Comparison of ENCODE assay signal across 1 cellular context in genomic region chr17:40443196-40443987, GRCh38.
A peak's percentile ranks its signal among the peaks of the same experiment; 100 is the strongest.
TF ChIP-seq lines count a peak whose summit lies in the region.

IGFBP4 (plus strand) TSS chr17:40443450; CDS start chr17:40443736, 286 bp downstream.

TF ChIP-seq in HepG2, 621 proteins besides CTCF, POLR2A, EP300 and RAD21 (continued from another document and continues in another):
- no peak for TF ChIP-seq RERE (CRISPR knock-in tag; IDR thresholded peaks at IDR 0.05; ENCODE audit: low read depth)
- TF ChIP-seq CSRNP2 (CRISPR knock-in tag; conservative IDR thresholded peaks at IDR 0.05; ENCODE audit: low read depth) = peak; percentile 95
- peak; percentile 80; the same call in 1 of the 2 replicates for TF ChIP-seq ZNF329 (CRISPR knock-in tag; IDR thresholded peaks at IDR 0.05; ENCODE audit: low read depth)
- no peak for TF ChIP-seq IKZF1 (IDR thresholded peaks at IDR 0.05)
- TF ChIP-seq TCF7L2 (IDR thresholded peaks at IDR 0.05; ENCODE audit: low read depth, low read length) = no peak
- no peak for TF ChIP-seq ZNF770 (CRISPR knock-in tag; IDR thresholded peaks at IDR 0.05)
- peak; percentile 68; the same call in 1 of the 2 replicates for TF ChIP-seq ESRRA (CRISPR knock-in tag; IDR thresholded peaks at IDR 0.05; ENCODE audit: low read depth)
- TF ChIP-seq ZBTB10 (CRISPR knock-in tag; IDR thresholded peaks at IDR 0.05; ENCODE audit: borderline replicate concordance) = no peak; the same call in 1 of the 2 replicates
- TF ChIP-seq NR2F6 (IDR thresholded peaks at IDR 0.05) = no peak
- peak; percentile 45; the same call in 1 of the 2 replicates for TF ChIP-seq NR2F6 (CRISPR knock-in tag; IDR thresholded peaks at IDR 0.05)
- peak; percentile 54; the same call in 1 of the 2 replicates for TF ChIP-seq KMT2B (CRISPR knock-in tag; IDR thresholded peaks at IDR 0.05)
- TF ChIP-seq NR1H2 (CRISPR knock-in tag; IDR thresholded peaks at IDR 0.05; ENCODE audit: borderline replicate concordance, low read depth) = no peak
- TF ChIP-seq NR2C2 (CRISPR knock-in tag; IDR thresholded peaks at IDR 0.05; ENCODE audit: borderline replicate concordance) = 0 out of 2 replicates have a peak, but pooled peaks have one; percentile 33
- no peak for TF ChIP-seq ZNF446 (CRISPR knock-in tag; IDR thresholded peaks at IDR 0.05)
- no peak for TF ChIP-seq HOXA7 (CRISPR knock-in tag; IDR thresholded peaks at IDR 0.05)
- peak; percentile 68 for TF ChIP-seq ZBTB14 (CRISPR knock-in tag; IDR thresholded peaks at IDR 0.05)
- TF ChIP-seq FOXO4 (CRISPR knock-in tag; conservative IDR thresholded peaks at IDR 0.05) = no peak
- TF ChIP-seq KDM2A (CRISPR knock-in tag; IDR thresholded peaks at IDR 0.05; ENCODE audit: borderline replicate concordance, low read depth) = peak; percentile 68; the same call in 1 of the 2 replicates
- no peak for TF ChIP-seq GLI4 (CRISPR knock-in tag; IDR thresholded peaks at IDR 0.05; ENCODE audit: borderline replicate concordance)
- TF ChIP-seq ZNF530 (CRISPR knock-in tag; IDR thresholded peaks at IDR 0.05; ENCODE audit: low read depth) = no peak
- TF ChIP-seq ZNF660 (CRISPR knock-in tag; IDR thresholded peaks at IDR 0.05; ENCODE audit: borderline replicate concordance, low read depth) = no peak
- TF ChIP-seq ZBTB42 (CRISPR knock-in tag; IDR thresholded peaks at IDR 0.05) = no peak
- no peak for TF ChIP-seq RBAK (CRISPR knock-in tag; IDR thresholded peaks at IDR 0.05)
- TF ChIP-seq ZNF24 (IDR thresholded peaks at IDR 0.05) = no peak
- peak; percentile 79; the same call in 1 of the 2 replicates for TF ChIP-seq ZNF891 (CRISPR knock-in tag; IDR thresholded peaks at IDR 0.05)
- 0 out of 2 replicates have a peak, but pooled peaks have one; percentile 72 for TF ChIP-seq ZNF251 (CRISPR knock-in tag; IDR thresholded peaks at IDR 0.05)
- TF ChIP-seq HDAC6 (IDR thresholded peaks at IDR 0.05; ENCODE audit: low read depth, low read length) = no peak
- peak; percentile 52 for TF ChIP-seq MED1 (CRISPR knock-in tag; IDR thresholded peaks at IDR 0.05)
- TF ChIP-seq NFIB (CRISPR knock-in tag; IDR thresholded peaks at IDR 0.05; ENCODE audit: borderline replicate concordance) = no peak
- peak; percentile 75 for TF ChIP-seq RXRA (CRISPR knock-in tag; IDR thresholded peaks at IDR 0.05)
- peak; percentile 74; the same call in 1 of the 2 replicates for TF ChIP-seq REPIN1 (CRISPR knock-in tag; IDR thresholded peaks at IDR 0.05; ENCODE audit: borderline replicate concordance, low read depth)
- no peak for TF ChIP-seq STAT6 (CRISPR knock-in tag; IDR thresholded peaks at IDR 0.05; ENCODE audit: borderline replicate concordance)
- no peak for TF ChIP-seq EZH2 (conservative IDR thresholded peaks at IDR 0.05; ENCODE audit: low read depth, low read length)
- TF ChIP-seq ZSCAN5A (CRISPR knock-in tag; IDR thresholded peaks at IDR 0.05; ENCODE audit: borderline replicate concordance) = no peak
- no peak for TF ChIP-seq ATF6 (CRISPR knock-in tag; conservative IDR thresholded peaks at IDR 0.05)
- no peak for TF ChIP-seq HNRNPK (IDR thresholded peaks at IDR 0.05; ENCODE audit: low read depth, low read length, poor library complexity, severe bottlenecking)
